12 cellular contexts compared by ENCODE assay signal in the genomic region with DNA sequence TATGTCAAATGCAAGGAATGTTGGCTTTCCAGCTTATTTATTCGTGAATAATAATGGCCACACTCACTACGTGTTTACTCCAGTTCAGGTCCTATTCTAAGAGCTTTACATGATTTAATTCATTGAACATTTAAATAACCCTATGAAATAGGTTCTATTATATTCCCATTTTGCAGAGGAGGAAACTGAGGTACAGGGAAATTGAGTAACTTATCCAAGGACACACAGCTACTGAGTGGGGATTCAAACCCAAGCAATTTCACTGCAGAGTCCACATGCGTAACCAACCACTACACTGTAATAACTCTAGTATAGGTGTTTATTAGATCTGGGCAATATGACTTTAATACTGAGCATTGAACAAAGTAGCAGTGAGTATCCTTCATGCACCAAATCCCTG. TPM values are rescaled to one million over a fixed set of nuclear protein-coding genes. Genes with fewer than 3 reads are reported as not detected.
"Had no signal": no experiment of that assay in that cellular context is flagged by ENCODE, and none has a peak within 500 bp of the region (broad histone marks: within the 10 kb centered on the region; RNA-seq: fewer than 3 reads in every experiment).

No MANE protein-coding gene starts in this region.

- DNase-seq: GM23248, GOT3, H7, H9, HCEC 1CT, HFFc6 had no signal

- ATAC-seq: GM23338, HCT116 had no signal

- H3K36me3 ChIP-seq: HAP-1 had no signal

- H3K4me2 ChIP-seq: GM23338 had no signal

- H3K27ac ChIP-seq: GM23248 had no signal

- H3K4me3 ChIP-seq: GM23248, GM23338, HAP-1 had no signal

- H3K9me3 ChIP-seq: HAP-1 had no signal

- H3K9ac ChIP-seq: GM23248 had no signal

- H2AFZ ChIP-seq: GM23248, GM23338 had no signal

- H3K4me1 ChIP-seq: HAP-1 had no signal

- FAIRE-seq: H1, H54 had no signal

RNA-seq across cellular contexts. Expression of gene SLC13A3, which starts 12.3 kb away (rescaled TPM):
- total RNA-seq: H4 had no signal
